Comparison of ENCODE assay signal across 8 cellular contexts in the genomic region with DNA sequence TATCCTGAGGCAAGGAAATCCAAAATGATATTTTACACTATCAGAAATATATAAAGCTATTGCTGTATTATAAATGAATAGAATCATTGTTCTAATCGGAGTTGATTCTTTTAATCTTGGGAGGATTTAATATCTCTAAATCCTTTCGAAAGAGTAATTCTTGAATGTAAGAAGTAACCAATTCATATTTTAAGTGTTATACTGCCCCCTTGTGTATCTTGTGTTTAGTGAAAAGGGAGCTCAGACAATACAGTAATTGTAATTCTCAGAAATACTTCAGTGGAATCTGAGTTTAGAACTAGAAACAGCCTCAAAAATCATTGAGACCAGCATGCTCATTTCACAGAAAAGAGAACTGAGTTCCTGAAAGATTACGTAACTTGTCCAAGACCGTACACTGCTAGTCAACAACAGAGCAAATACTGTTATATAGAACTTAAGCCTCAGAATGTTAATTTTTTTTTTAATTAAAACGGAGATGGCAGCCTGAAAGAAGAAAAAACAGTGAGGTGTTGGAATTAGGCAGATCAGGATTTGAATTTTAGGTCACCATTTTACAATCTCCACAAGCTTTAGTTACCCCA. TPM values are rescaled to one million over a fixed set of nuclear protein-coding genes. Genes with fewer than 3 reads are reported as not detected.
A peak's percentile ranks its signal among the peaks of the same experiment; 100 is the strongest.
DNase-seq lines count a peak whose midpoint lies in the region; ATAC-seq and FAIRE-seq lines count a peak whose summit lies in the region.

No MANE protein-coding gene starts in this region.

- FAIRE-seq in TTC549 (lab: Jason Lieb, UNC): peak; percentile 96

- ATAC-seq in HG02610 (IDR thresholded peaks at IDR 0.05; ENCODE audit: unreplicated experiment): peak; percentile 62

- in situ Hi-C loops in G401 (cut with HindIII; ENCODE audit: low sequenced_read_pairs): loop anchor here (25.0 kb wide), 1 partner anchor 315 kb away; no protein-coding TSS in a partner anchor

- peak; percentile 67 for DNase-seq in G401 (ENCODE audit: low spot score)
- DNase-seq in NCI-H2029 (lab: John Stamatoyannopoulos, UW): peak; percentile 58
- DNase-seq in germinal center (ENCODE audit: low spot score): peak; percentile 24
- DNase-seq in putamen (ENCODE audit: low spot score): peak; percentile 72
- no peak for DNase-seq in cortex of kidney (lab: John Stamatoyannopoulos, UW)
- DNase-seq in NK-92 (lab: John Stamatoyannopoulos, UW; ENCODE audit: unreplicated experiment): no peak

RNA-seq across cellular contexts. Expression of a gene that starts 42.9 kb away (rescaled TPM):
- total RNA-seq in G401 (2014; rRNA removed; shearing (Covaris generic)): 12.8 and 14.8 TPM in 2 replicates

Comparison
In these comparisons a context has a peak if more than half of its experiments do, and no peak if none do; other contexts are left out.
1. DNase-seq: peak in G401 (single experiment), NCI-H2029 (single experiment), germinal center (single experiment) and putamen (single experiment); none in cortex of kidney (single experiment) and NK-92 (single experiment).